ENCODE assay signal across 10 cellular contexts in the genomic region with DNA sequence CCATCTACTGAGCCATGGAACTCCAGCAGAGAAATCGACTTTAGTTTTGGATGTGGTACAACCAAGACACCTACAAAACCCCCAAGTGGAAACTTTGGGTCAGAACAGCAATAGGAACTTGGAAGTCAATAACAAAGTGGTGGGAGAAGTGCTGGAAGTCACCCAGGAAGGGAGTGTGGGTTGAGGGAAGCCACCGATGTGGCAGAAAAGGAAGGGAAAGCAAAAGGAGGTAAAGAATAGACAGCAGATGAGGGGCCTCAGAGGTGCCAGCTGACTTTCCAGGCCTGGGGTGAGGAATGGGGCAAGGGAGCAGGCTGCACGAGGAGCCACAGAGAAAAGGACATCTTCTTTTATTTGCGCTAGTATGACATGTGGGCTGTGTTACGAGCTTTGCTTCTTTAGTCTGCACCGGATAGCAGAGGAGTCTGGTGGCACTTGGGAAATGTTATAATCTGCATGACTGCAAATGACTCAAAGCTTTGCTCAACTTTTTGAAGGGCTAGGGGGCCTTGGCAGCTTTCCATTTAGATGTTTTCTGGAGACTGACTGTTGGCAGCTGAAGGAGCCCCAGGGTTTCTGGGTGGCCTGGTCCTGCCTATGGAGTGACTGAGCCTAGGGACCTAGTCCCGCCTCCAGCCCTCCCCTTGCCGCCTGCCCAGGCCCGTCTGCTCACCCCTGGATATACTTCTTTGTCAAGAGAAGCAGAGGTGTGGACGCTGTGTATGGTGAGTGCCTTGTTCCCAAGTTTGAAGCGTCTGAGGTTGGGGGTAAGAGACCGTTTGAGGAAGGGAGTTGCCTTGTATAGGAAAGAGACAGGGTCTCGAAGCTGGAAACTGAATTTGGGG. TPM values are rescaled to one million over a fixed set of nuclear protein-coding genes. Genes with fewer than 3 reads are reported as not detected.
A peak's percentile ranks its signal among the peaks of the same experiment; 100 is the strongest.
DNase-seq lines count a peak whose midpoint lies in the region; ATAC-seq, FAIRE-seq and TF ChIP-seq lines count a peak whose summit lies in the region.
"Had no signal": no experiment of that assay in that cellular context is flagged by ENCODE, and none has a peak within 500 bp of the region (broad histone marks: within the 10 kb centered on the region; RNA-seq: fewer than 3 reads in every experiment).

No MANE protein-coding gene starts in this region.

- no peaks in the 10 kb centered on the region for H3K9me3 ChIP-seq in astrocyte (ENCODE audit: insufficient read depth, low read depth, low read length)
- no peaks in the 10 kb centered on the region for H3K9me3 ChIP-seq in transverse colon

- no peak overlapping the region for H3K4me3 Mint-ChIP-seq in activated T-cell treated with anti-CD3 and anti-CD28 coated beads, Interleukin-2, amount 50 U/mL, for 24 hours
- H3K4me3 Mint-ChIP-seq in astrocyte (ENCODE audit: unreplicated experiment): no peak overlapping the region

- no peak for TF ChIP-seq CTCF in astrocyte (IDR thresholded peaks at IDR 0.05; ENCODE audit: insufficient read depth, low read depth, low read length)
- TF ChIP-seq CTCF in transverse colon (IDR thresholded peaks at IDR 0.05): no peak

- H3K36me3 ChIP-seq in astrocyte (ENCODE audit: insufficient read depth, low read length): no peaks in the 10 kb centered on the region
- no peaks in the 10 kb centered on the region for H3K36me3 ChIP-seq in transverse colon

- H3K4me1 Mint-ChIP-seq in activated T-cell treated with anti-CD3 and anti-CD28 coated beads, Interleukin-2, amount 50 U/mL, for 24 hours (ENCODE audit: low read depth): peaks cover 47% of the 10 kb centered on the region
- H3K4me1 Mint-ChIP-seq in astrocyte (ENCODE audit: low read depth, unreplicated experiment): peaks cover 27% of the 10 kb centered on the region

- 68 to 70% methylated on average over 5 to 13 of the region's 13 CpGs for whole genome bisulfite sequencing in transverse colon (ENCODE audit: low coverage in 1 of 2), 2 donors

- no peaks in the 10 kb centered on the region for H4K20me1 ChIP-seq in astrocyte (ENCODE audit: insufficient read depth, low read length)

- no peak for DNase-seq in activated T-cell treated with anti-CD3 and anti-CD28 coated beads, Interleukin-2, amount 50 U/mL, for 24 hours
- DNase-seq in activated T-cell treated with anti-CD3 and anti-CD28 coated beads, Interleukin-2, amount 50 U/mL, for 1 hour: no peak
- DNase-seq in astrocyte (ENCODE audit: low read depth): peak; percentile 34
- peak; percentile 62 for DNase-seq in iris pigment epithelial cell (ENCODE audit: low read depth)
- DNase-seq in transverse colon: no peak
- DNase-seq in cerebellar nuclear complex (lab: John Stamatoyannopoulos, UW): no peak
- DNase-seq in HCEC 1CT: no peak
- DNase-seq: NCI-H1105 had no signal

- intact Hi-C loops in transverse colon (cut with DNase I; ENCODE audit: low total_unique reads): no loop called here

- no peak for ATAC-seq in HG03135 (IDR thresholded peaks at IDR 0.05; ENCODE audit: unreplicated experiment)

- no peaks in the 10 kb centered on the region for H3K36me3 Mint-ChIP-seq in activated T-cell treated with anti-CD3 and anti-CD28 coated beads, Interleukin-2, amount 50 U/mL, for 24 hours (ENCODE audit: low read depth)
- peaks cover 5% of the 10 kb centered on the region for H3K36me3 Mint-ChIP-seq in astrocyte (ENCODE audit: low read depth, unreplicated experiment)

- H3K4me2 ChIP-seq in astrocyte (ENCODE audit: low read length): peak overlapping the region; percentile 78

- FAIRE-seq in astrocyte (lab: Jason Lieb, UNC): no peak

- in situ Hi-C loops in transverse colon (cut with MboI; ENCODE audit: low pct_ligation_motif_present in 1 of 4, low pct_unique_long_range_greater_than_20kb in 1 of 4, low sequenced_read_pairs in 3 of 4): no loop called here

- no peak overlapping the region for H3K4me3 ChIP-seq in astrocyte (ENCODE audit: insufficient read depth, low read depth, low read length)
- H3K4me3 ChIP-seq in transverse colon: no peak overlapping the region

- H3K27me3 ChIP-seq in astrocyte (ENCODE audit: insufficient read depth, low read length): no peaks in the 10 kb centered on the region
- no peaks in the 10 kb centered on the region for H3K27me3 ChIP-seq in transverse colon

- H3K9me3 Mint-ChIP-seq in activated T-cell treated with anti-CD3 and anti-CD28 coated beads, Interleukin-2, amount 50 U/mL, for 24 hours: no peaks in the 10 kb centered on the region
- H3K9me3 Mint-ChIP-seq in astrocyte (ENCODE audit: unreplicated experiment): no peaks in the 10 kb centered on the region

- H3K27ac ChIP-seq in astrocyte (ENCODE audit: low read depth, low read length) (no peak overlapping the region), transverse colon (peak overlapping the region; percentile 69 to 77 (median 72))

- H3K4me1 ChIP-seq in astrocyte (ENCODE audit: insufficient read depth, low read length) (peaks cover 24% of the 10 kb centered on the region), transverse colon (peaks cover 48 to 88% (median 83%) of the 10 kb centered on the region in 4 donors)

- peak overlapping the region; percentile 53 for H2AFZ ChIP-seq in astrocyte (ENCODE audit: low read depth, low read length)

- TF ChIP-seq EP300 in transverse colon (IDR thresholded peaks at IDR 0.05; ENCODE audit: low read depth): no peak

- H3K27me3 Mint-ChIP-seq in activated T-cell treated with anti-CD3 and anti-CD28 coated beads, Interleukin-2, amount 50 U/mL, for 24 hours: no peaks in the 10 kb centered on the region
- H3K27me3 Mint-ChIP-seq in astrocyte (ENCODE audit: low read depth, unreplicated experiment): no peaks in the 10 kb centered on the region

- H3K27ac Mint-ChIP-seq in activated T-cell treated with anti-CD3 and anti-CD28 coated beads, Interleukin-2, amount 50 U/mL, for 24 hours: peak overlapping the region; percentile 56
- H3K27ac Mint-ChIP-seq in astrocyte (ENCODE audit: unreplicated experiment): no peak overlapping the region

- H3K9ac ChIP-seq in astrocyte (ENCODE audit: low read length): no peak overlapping the region

- no peak for TF ChIP-seq POLR2A in transverse colon (IDR thresholded peaks at IDR 0.05)

- no peaks in the 10 kb centered on the region for H3K79me2 ChIP-seq in astrocyte (ENCODE audit: insufficient read depth, low read length)

RNA-seq across cellular contexts. Expression of gene PRXL2A, which starts 5.0 kb away (rescaled TPM):
- total RNA-seq in astrocyte: 24.3 and 29.9 TPM in 2 replicates
- 10 to 100 TPM; 21.7 to 64.6 (median 38.7) TPM for total RNA-seq in transverse colon

RNA-seq across cellular contexts. Expression of gene TSPAN14, which starts 40.7 kb away (rescaled TPM):
- total RNA-seq in astrocyte (134 and 140 TPM in 2 replicates), transverse colon (10 to 100 TPM; 18.9 to 72.9 (median 55.8) TPM)

RNA-seq across cellular contexts. Expression of gene DYDC2, which starts 56.8 kb away (rescaled TPM):
- total RNA-seq in astrocyte (not detected in 2 replicates), transverse colon (not detected)
- total RNA-seq: activated CD8-positive, alpha-beta memory T cell treated with anti-CD3 and anti-CD28 coated beads for 36 hours had no signal

RNA-seq across cellular contexts. Expression of gene DYDC1, which starts 56.8 kb away (rescaled TPM):
- total RNA-seq in astrocyte (not detected in 2 replicates), transverse colon (not detected)
- total RNA-seq: activated CD8-positive, alpha-beta memory T cell treated with anti-CD3 and anti-CD28 coated beads for 36 hours had no signal

Comparison
In these comparisons a context has a peak if more than half of its experiments do, and no peak if none do; other contexts are left out.
1. DNase-seq: peak in astrocyte (single experiment) and iris pigment epithelial cell (single experiment); none in activated T-cell treated with anti-CD3 and anti-CD28 coated beads, Interleukin-2, amount 50 U/mL, for 24 hours (single experiment), activated T-cell treated with anti-CD3 and anti-CD28 coated beads, Interleukin-2, amount 50 U/mL, for 1 hour (single experiment), transverse colon (single experiment), cerebellar nuclear complex (0 of 2) and HCEC 1CT (single experiment).